Comparison of ENCODE assay signal across 17 cellular contexts in the genomic region with DNA sequence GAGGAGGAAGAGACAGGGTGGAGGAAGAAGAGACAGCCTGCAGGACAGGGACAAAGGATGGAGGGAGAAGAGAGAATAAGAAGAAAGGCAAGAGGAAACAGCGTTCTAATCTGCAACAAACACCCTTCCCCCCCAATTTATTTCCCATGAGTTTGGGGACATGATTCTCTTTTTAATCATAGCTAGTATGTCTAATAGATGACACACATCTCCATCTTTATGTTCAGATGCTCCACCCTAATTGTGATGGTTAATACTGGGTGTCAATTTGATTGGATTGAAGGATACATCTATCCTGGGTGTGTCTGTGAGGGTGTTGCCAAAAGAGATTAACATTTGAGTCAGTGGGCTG.
"Had no signal": no experiment of that assay in that cellular context is flagged by ENCODE, and none has a peak within 500 bp of the region (broad histone marks: within the 10 kb centered on the region; RNA-seq: fewer than 3 reads in every experiment).

No MANE protein-coding gene starts in this region.

- H3K4me1 Mint-ChIP-seq: brain, endodermal cell, nephron progenitor cell had no signal

- H3K27ac ChIP-seq: dorsolateral prefrontal cortex, epithelial cell of prostate, hepatocyte, tibial nerve, uterus, VCaP had no signal

- H3K4me3 ChIP-seq: dorsolateral prefrontal cortex, hepatocyte, tibial nerve, uterus had no signal

- H2AFZ ChIP-seq: hepatocyte had no signal

- ATAC-seq: SK-N-SH treated with all-trans-retinoic acid at 6 μM for 48 hours had no signal

- H3K27me3 Mint-ChIP-seq: brain, T-cell had no signal

- H3K9me3 ChIP-seq: tibial nerve, uterus had no signal

- H3K27ac Mint-ChIP-seq: brain, endodermal cell, nephron progenitor cell had no signal

- H3K27me3 ChIP-seq: dorsolateral prefrontal cortex, hepatocyte, tibial nerve, uterus had no signal

- H3K36me3 ChIP-seq: tibial nerve, uterus had no signal

- DNase-seq: activated CD4-positive, CD25-positive, alpha-beta regulatory T cell treated with anti-CD3 and anti-CD28 coated beads, Interleukin-2, amount 50 U/mL, for 72 hours; anterior cingulate cortex; caudate nucleus; dorsolateral prefrontal cortex; endodermal cell; foreskin fibroblast; nephron progenitor cell; occipital lobe; SIG-M5; uterus had no signal

- H3K36me3 Mint-ChIP-seq: brain, T-cell had no signal

- H3K4me1 ChIP-seq: tibial nerve, uterus had no signal

- H3K9me3 Mint-ChIP-seq: brain, endodermal cell, nephron progenitor cell, T-cell had no signal

- H3K4me3 Mint-ChIP-seq: brain, endodermal cell, nephron progenitor cell had no signal

- H3K79me2 ChIP-seq: hepatocyte had no signal

- H3K4me2 ChIP-seq: hepatocyte had no signal
